In the genomic region with DNA sequence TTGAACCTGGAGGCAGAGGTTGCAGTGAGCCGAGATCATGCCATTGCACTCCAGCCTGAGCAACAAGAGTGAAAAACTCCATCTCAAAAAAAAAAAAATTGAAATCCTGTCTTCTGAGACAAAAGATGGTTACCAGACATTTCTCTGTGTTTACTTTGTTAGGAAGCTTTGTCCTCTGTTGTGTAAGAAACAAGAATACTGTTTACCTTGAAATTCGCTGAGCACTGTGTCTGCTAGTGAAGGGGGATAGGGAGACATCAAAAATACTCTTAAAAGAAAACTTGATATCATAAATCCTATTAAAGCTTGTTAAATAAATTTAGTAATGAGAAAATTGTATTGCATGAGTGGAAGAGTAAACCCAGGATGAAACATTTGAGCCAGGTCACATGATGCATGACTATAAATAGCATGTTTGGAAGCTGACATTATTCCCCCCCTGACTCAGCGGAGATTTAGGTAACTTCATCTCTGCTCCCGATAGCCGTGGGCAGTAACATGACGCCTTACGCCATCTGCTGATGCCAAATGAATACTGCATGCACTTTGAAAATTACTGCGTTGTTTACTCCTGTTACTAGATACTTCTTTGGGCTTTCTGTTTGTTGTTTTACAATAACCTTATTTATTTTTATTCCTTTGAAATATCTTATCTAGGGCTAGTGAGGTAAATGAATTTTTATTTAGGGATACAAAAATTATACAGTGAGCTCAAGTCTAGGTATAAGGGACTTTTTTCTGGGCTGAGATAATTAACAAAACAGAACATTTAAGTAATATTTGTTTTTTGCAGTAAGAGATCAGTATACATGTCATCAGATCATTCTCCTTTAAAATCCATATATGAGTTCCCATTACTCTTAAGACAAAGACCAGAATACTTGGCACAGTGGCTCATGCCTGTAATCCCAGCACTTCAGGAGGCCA, we compare ENCODE assay signal across 8 cellular contexts.
DNase-seq lines count a peak whose midpoint lies in the region; ATAC-seq and TF ChIP-seq lines count a peak whose summit lies in the region.

No MANE protein-coding gene starts in this region.

- intact Hi-C loops in HCT116 (cut with micrococcal nuclease): loop anchor here (1.0 to 2.0 kb wide), 2 partner anchors 183 to 404 kb away; no protein-coding TSS in a partner anchor

- H3K9me2 ChIP-seq in HCT116 (ENCODE audit: insufficient read depth): no peaks in the 10 kb centered on the region

- POLR2A ChIA-PET in HCT116 (lab: Charles Lee): no interaction called here

- no peak overlapping the region for H2AFZ ChIP-seq in HCT116 (ENCODE audit: low read depth, low read length, poor library complexity, severe bottlenecking)

- H3K4me1 ChIP-seq in HCT116 (ENCODE audit: control insufficient read depth in 1 of 2, insufficient read depth in 2 of 2, low read length in 2 of 2): peaks cover 0 to 5% of the 10 kb centered on the region in 2 experiments; a peak in 2 of 4 replicates

- CTCF ChIA-PET in HCT116 (lab: Charles Lee): interaction anchor here (0.6 to 7.4 kb wide), 7 partner anchors 9 to 404 kb away, joined by 3 to 108 read pairs (median 4); no protein-coding TSS in a partner anchor

- TF ChIP-seq POLR2A in HCT116 (IDR thresholded peaks at IDR 0.05; ENCODE audit: borderline replicate concordance, extremely low read depth, insufficient read depth, insufficient read length): no peak

- H4K20me1 ChIP-seq in HCT116 (ENCODE audit: insufficient read depth): no peaks in the 10 kb centered on the region

- no peaks in the 10 kb centered on the region for H3K9me3 ChIP-seq in HCT116 (ENCODE audit: control insufficient read depth in 1 of 2, insufficient read depth in 1 of 2, low read depth in 1 of 2, low read length in 2 of 2)

- no peak overlapping the region for H3K4me3 ChIP-seq in HCT116 (replicated peaks in 1 of 2; ENCODE audit: low read depth in 1 of 2, low read length in 2 of 2)

- RAD21 ChIA-PET in HCT116 (lab: Charles Lee; ENCODE audit: low non-redundant PET in 1 of 2, low total read pairs in 2 of 2, uncharacterized antibody in 2 of 2, unreplicated experiment in 2 of 2): interaction anchor here (0.8 to 1.6 kb wide), 3 partner anchors 120 to 183 kb away, joined by 3 to 10 read pairs (median 9); no protein-coding TSS in a partner anchor

- H3K36me3 ChIP-seq in HCT116 (ENCODE audit: control insufficient read depth in 1 of 2, insufficient read depth in 2 of 2, low read length in 2 of 2): no peaks in the 10 kb centered on the region

- ATAC-seq in HCT116 (peak; percentile 95), HG03432 (IDR thresholded peaks at IDR 0.05; ENCODE audit: unreplicated experiment) (no peak)

- no TSS peak for BruUV-seq in HCT116 (replicated peaks; lab: Mats Ljungman, UMichigan)

- H3K27me3 ChIP-seq in HCT116 (ENCODE audit: insufficient read depth, low read length): no peaks in the 10 kb centered on the region

- no peak overlapping the region for H3K27ac ChIP-seq in HCT116 (ENCODE audit: low read depth, low read length)

- DNase-seq in DMS 273 treated with DMSO at 0.1 percent for 48 hours (lab: John Stamatoyannopoulos, UW) (peak; percentile 76), HCT116 (ENCODE audit: low read depth, low spot score) (peak; percentile 65), NCI-H1694 treated with DMSO at 0.1 percent for 48 hours (lab: John Stamatoyannopoulos, UW) (peak; percentile 91), T-helper 2 cell (peak in 4 of 5 experiments; percentile 3 to 69 (median 12)), brain pericyte (ENCODE audit: low read depth, low spot score) (peak; percentile 74), iris pigment epithelial cell (ENCODE audit: low read depth) (peak; percentile 97)
- DNase-seq in stimulated activated CD4-positive, alpha-beta T cell treated with anti-CD3 and anti-CD28 coated beads, Interleukin-12 subunit alpha, Interleukin-12 subunit beta, amount 100 ng/mL, for 48 hours (ENCODE audit: low read depth in 2 of 3, low spot score in 1 of 3): peak; percentile 7 to 61 (median 21)

- peak; percentile 76 to 91 (median 86) for TF ChIP-seq CTCF in HCT116 (IDR thresholded peaks at IDR 0.05 in 2 of 3, conservative IDR thresholded peaks at IDR 0.05 in 1 of 3; ENCODE audit: borderline replicate concordance in 1 of 3, insufficient read depth in 1 of 3, low read depth in 2 of 3, low read length in 2 of 3)

- TF ChIP-seq RAD21 in HCT116 (IDR thresholded peaks at IDR 0.05; ENCODE audit: low read depth): peak; percentile 97

- peak overlapping the region; percentile 24; the same call in 1 of the 2 replicates for H3K4me2 ChIP-seq in HCT116 (ENCODE audit: low read length)

- no peak overlapping the region for H3K9ac ChIP-seq in HCT116 (ENCODE audit: low read length)

- H3K79me2 ChIP-seq in HCT116 (ENCODE audit: insufficient read depth, low read length): no peaks in the 10 kb centered on the region

TF ChIP-seq in HCT116, 20 proteins besides CTCF, POLR2A, EP300 and RAD21:
- TF ChIP-seq SRF (IDR thresholded peaks at IDR 0.05; ENCODE audit: low read depth) (0 out of 2 replicates have a peak, but pooled peaks have one; percentile 22), CBX3 (IDR thresholded peaks at IDR 0.05; ENCODE audit: low read depth) (no peak), EGR1 (IDR thresholded peaks at IDR 0.05; ENCODE audit: low read depth) (no peak), YY1 (IDR thresholded peaks at IDR 0.05; ENCODE audit: extremely low read depth, insufficient replicate concordance, low read depth, low read length) (peak; percentile 46), CEBPB (IDR thresholded peaks at IDR 0.05; ENCODE audit: low read depth) (peak; percentile 30; the same call in 1 of the 2 replicates)
- TF ChIP-seq, protein P1, sequence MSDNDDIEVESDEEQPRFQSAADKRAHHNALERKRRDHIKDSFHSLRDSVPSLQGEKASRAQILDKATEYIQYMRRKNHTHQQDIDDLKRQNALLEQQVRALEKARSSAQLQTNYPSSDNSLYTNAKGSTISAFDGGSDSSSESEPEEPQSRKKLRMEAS (IDR thresholded peaks at IDR 0.05): no peak

Comparison
In these comparisons a context has a peak if more than half of its experiments do, and no peak if none do; other contexts are left out.
1. DNase-seq: peak in every context shown above with its lines; median percentile 97 in iris pigment epithelial cell; 91 in NCI-H1694 treated with DMSO at 0.1 percent for 48 hours; 76 in DMS 273 treated with DMSO at 0.1 percent for 48 hours; 74 in brain pericyte; 65 in HCT116; 21 in stimulated activated CD4-positive, alpha-beta T cell treated with anti-CD3 and anti-CD28 coated beads, Interleukin-12 subunit alpha, Interleukin-12 subunit beta, amount 100 ng/mL, for 48 hours; 12 in T-helper 2 cell.